In the genomic region with DNA sequence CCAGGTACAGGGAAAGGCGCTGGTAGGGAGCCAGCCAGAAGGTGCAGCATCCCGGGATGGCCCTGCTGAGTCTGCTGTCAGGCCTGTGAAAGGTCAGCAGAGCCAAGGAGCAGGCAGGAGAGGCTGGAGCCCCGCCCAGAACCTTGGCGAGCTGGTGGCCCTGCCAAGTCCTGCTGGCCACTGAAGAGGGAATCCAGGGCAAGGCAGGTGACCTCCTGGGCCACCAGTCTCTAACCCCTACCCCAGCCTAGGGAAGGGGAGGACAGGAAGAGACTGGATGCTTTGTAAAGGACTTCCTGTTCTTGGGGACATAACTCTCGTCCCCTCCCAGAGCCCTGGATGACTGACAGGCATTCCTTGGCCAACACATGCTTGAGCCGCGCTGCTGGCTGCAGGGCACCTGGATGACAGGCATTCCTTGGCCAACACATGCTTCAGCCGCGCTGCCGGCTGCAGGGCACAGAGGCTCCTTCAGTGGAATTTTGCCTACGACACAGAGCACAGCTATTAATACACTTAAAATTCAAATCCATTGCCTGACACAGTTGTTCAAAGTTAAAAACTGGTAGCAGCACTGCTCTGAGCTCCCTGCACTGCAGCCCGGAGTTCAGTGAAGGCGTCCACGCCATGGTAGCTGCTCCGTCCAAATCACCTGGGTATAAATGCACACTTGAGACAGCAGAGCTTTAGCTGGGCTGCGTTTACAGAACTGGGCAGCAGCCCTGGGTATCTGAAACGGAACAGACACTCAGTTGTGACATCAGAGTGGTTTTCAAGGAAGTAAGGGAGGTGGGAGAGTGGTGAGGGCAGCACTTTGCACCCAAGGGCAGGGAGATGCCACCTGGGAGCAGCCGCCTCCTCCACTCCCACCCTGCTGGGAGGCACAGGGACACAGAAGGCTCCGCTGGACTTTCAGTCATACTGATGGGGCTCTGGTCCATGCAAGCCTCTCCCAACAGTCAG, we compare ENCODE assay signal across 6 cellular contexts. TPM values are rescaled to one million over a fixed set of nuclear protein-coding genes. Genes with fewer than 3 reads are reported as not detected.
A peak's percentile ranks its signal among the peaks of the same experiment; 100 is the strongest.
DNase-seq lines count a peak whose midpoint lies in the region; ATAC-seq and TF ChIP-seq lines count a peak whose summit lies in the region.

No MANE protein-coding gene starts in this region.

- peak; percentile 27 for ATAC-seq in left colon

- H3K79me2 ChIP-seq in DOHH2 (ENCODE audit: control insufficient read depth, low read length), result peaks cover 50% of the 10 kb centered on the region

- no peaks in the 10 kb centered on the region for H3K27me3 ChIP-seq in DOHH2 (ENCODE audit: control insufficient read depth, low read length)

- peak overlapping the region; percentile 21 for H3K9ac ChIP-seq in SK-N-MC (ENCODE audit: insufficient read length)

- peaks cover 9% of the 10 kb centered on the region for H4K20me1 ChIP-seq in DOHH2 (ENCODE audit: control insufficient read depth, insufficient read depth, low read depth, low read length)

- H3K9me3 ChIP-seq in DOHH2 (ENCODE audit: control insufficient read depth, insufficient read depth, low read length) (no peaks in the 10 kb centered on the region), SK-N-MC (ENCODE audit: low read depth, low read length) (no peaks in the 10 kb centered on the region)

- H3K36me3 ChIP-seq in DOHH2 (ENCODE audit: control insufficient read depth, low read length) (peaks cover 56% of the 10 kb centered on the region), SK-N-MC (ENCODE audit: insufficient read depth, low read length) (peaks cover 15% of the 10 kb centered on the region; the same call in 1 of the 2 replicates)

- no peak for TF ChIP-seq CTCF in DOHH2 (IDR thresholded peaks at IDR 0.05; ENCODE audit: low read depth, low read length, poor library complexity, severe bottlenecking)

- H3K27ac ChIP-seq in DOHH2 (ENCODE audit: low read depth, low read length), result peak overlapping the region; percentile 34; the same call in 1 of the 2 replicates
- H3K27ac ChIP-seq in SK-N-MC, result no peak overlapping the region

- peaks cover 26% of the 10 kb centered on the region for H3K4me1 ChIP-seq in DOHH2 (ENCODE audit: control insufficient read depth, low read length)

- no peak for DNase-seq in SK-N-MC (ENCODE audit: low read depth, low spot score)
- no peak for DNase-seq in left colon
- no peak for DNase-seq in iPS-NIHi11 (ENCODE audit: low spot score)
- no peak for DNase-seq in stimulated activated CD4-positive, alpha-beta T cell treated with anti-CD3 and anti-CD28 coated beads, Interleukin-4, amount 100 ng/mL, for 4 hours
- no peak for DNase-seq in activated effector memory CD4-positive, alpha-beta T cell treated with Interleukin-2 at 50 U/mL for 16 hours

- H3K4me3 ChIP-seq in DOHH2 (ENCODE audit: low read length) (peak overlapping the region; percentile 78), SK-N-MC (peak overlapping the region; percentile 76)

- peak overlapping the region; percentile 90 for H3K4me2 ChIP-seq in DOHH2 (ENCODE audit: low read length)

- peaks cover 7% of the 10 kb centered on the region; the same call in 1 of the 2 replicates for H3F3A ChIP-seq in DOHH2 (ENCODE audit: control insufficient read depth, insufficient read depth)

- intact Hi-C loops in left colon (cut with DNase I, micrococcal nuclease), result no loop called here

- no peaks in the 10 kb centered on the region for H3K9me2 ChIP-seq in DOHH2 (replicated peaks; ENCODE audit: control insufficient read depth, low read length)

RNA-seq across cellular contexts. Expression of a gene that starts 2.0 kb away (rescaled TPM):
- 10 to 100 TPM in 1 of 2 donors, 1 to 10 TPM in 1; 6.1 to 14.4 TPM for total RNA-seq in left colon

RNA-seq across cellular contexts. Expression of a gene that starts 2.0 kb away (rescaled TPM):
- total RNA-seq in left colon, result 10 to 100 TPM; 16.3 to 24.3 TPM

RNA-seq across cellular contexts. Expression of a gene that starts 7.4 kb away (rescaled TPM):
- 10 to 100 TPM; 26.7 to 31.4 TPM for total RNA-seq in left colon

RNA-seq across cellular contexts. Expression of a gene that starts 10.7 kb away (rescaled TPM):
- total RNA-seq in left colon, result 10 to 100 TPM; 23.6 to 25.1 TPM

RNA-seq across cellular contexts. Expression of a gene that starts 16.2 kb away (rescaled TPM):
- under 1 TPM; 0.11 to 0.15 TPM for total RNA-seq in left colon
